8 cellular contexts compared by ENCODE assay signal in genomic region chr1:21610027-21610426, GRCh38.
"Had no signal": no experiment of that assay in that cellular context is flagged by ENCODE, and none has a peak within 500 bp of the region (broad histone marks: within the 10 kb centered on the region; RNA-seq: fewer than 3 reads in every experiment).

No MANE protein-coding gene starts in this region.

- H3K9ac ChIP-seq: GM23248, KMS-11 had no signal

- H3K4me2 ChIP-seq: KMS-11 had no signal

- FAIRE-seq: HTR-8/SVneo had no signal

- DNase-seq: GM23248, GOT3, H7, HCEC 1CT, IMR-90, KBM-7 had no signal

- H3K27ac ChIP-seq: GM23248, KMS-11 had no signal

- H2AFZ ChIP-seq: GM23248 had no signal

- H3K4me3 ChIP-seq: GM23248 had no signal
